In the genomic region with DNA sequence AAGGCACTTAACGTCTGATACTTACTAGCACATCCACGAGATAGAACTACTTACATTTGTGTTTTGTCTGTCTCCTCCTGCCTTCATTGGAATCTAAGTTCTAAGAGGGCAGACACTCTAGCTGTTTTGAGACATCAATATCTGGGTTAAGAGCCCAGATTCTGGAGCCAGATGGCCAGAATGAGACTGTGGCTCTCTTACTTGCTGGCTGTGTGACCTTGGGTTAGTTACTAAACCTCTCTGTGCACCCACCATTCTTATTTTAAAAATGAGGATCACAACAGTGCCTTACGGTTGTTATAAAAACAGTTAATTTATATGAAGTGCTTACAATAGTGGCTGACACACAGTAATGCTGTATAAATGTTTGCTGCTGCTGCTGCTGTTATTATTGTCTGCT, we compare ENCODE assay signal across 1 cellular context.
A peak's percentile ranks its signal among the peaks of the same experiment; 100 is the strongest.
TF ChIP-seq lines count a peak whose summit lies in the region.

No MANE protein-coding gene starts in this region.

TF ChIP-seq in GM12878, 131 proteins besides CTCF, POLR2A, EP300 and RAD21:
- no peak for TF ChIP-seq MEF2A (IDR thresholded peaks at IDR 0.05; ENCODE audit: insufficient read depth, low read depth, low read length)
- TF ChIP-seq NFXL1 (IDR thresholded peaks at IDR 0.05; ENCODE audit: borderline replicate concordance) = peak; percentile 66; the same call in 1 of the 2 replicates
- TF ChIP-seq IRF5 (IDR thresholded peaks at IDR 0.05; ENCODE audit: borderline replicate concordance) = no peak
- no peak for TF ChIP-seq KAT2A (conservative IDR thresholded peaks at IDR 0.05; ENCODE audit: control insufficient read depth, low read depth, low read length)
- TF ChIP-seq, protein P1, sequence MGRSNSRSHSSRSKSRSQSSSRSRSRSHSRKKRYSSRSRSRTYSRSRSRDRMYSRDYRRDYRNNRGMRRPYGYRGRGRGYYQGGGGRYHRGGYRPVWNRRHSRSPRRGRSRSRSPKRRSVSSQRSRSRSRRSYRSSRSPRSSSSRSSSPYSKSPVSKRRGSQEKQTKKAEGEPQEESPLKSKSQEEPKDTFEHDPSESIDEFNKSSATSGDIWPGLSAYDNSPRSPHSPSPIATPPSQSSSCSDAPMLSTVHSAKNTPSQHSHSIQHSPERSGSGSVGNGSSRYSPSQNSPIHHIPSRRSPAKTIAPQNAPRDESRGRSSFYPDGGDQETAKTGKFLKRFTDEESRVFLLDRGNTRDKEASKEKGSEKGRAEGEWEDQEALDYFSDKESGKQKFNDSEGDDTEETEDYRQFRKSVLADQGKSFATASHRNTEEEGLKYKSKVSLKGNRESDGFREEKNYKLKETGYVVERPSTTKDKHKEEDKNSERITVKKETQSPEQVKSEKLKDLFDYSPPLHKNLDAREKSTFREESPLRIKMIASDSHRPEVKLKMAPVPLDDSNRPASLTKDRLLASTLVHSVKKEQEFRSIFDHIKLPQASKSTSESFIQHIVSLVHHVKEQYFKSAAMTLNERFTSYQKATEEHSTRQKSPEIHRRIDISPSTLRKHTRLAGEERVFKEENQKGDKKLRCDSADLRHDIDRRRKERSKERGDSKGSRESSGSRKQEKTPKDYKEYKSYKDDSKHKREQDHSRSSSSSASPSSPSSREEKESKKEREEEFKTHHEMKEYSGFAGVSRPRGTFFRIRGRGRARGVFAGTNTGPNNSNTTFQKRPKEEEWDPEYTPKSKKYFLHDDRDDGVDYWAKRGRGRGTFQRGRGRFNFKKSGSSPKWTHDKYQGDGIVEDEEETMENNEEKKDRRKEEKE (IDR thresholded peaks at IDR 0.05) = no peak
- no peak for TF ChIP-seq CBX3 (IDR thresholded peaks at IDR 0.05; ENCODE audit: borderline replicate concordance, low read depth)
- no peak for TF ChIP-seq TAF1 (IDR thresholded peaks at IDR 0.05; ENCODE audit: borderline replicate concordance, low read depth, low read length)
- TF ChIP-seq, protein P2, sequence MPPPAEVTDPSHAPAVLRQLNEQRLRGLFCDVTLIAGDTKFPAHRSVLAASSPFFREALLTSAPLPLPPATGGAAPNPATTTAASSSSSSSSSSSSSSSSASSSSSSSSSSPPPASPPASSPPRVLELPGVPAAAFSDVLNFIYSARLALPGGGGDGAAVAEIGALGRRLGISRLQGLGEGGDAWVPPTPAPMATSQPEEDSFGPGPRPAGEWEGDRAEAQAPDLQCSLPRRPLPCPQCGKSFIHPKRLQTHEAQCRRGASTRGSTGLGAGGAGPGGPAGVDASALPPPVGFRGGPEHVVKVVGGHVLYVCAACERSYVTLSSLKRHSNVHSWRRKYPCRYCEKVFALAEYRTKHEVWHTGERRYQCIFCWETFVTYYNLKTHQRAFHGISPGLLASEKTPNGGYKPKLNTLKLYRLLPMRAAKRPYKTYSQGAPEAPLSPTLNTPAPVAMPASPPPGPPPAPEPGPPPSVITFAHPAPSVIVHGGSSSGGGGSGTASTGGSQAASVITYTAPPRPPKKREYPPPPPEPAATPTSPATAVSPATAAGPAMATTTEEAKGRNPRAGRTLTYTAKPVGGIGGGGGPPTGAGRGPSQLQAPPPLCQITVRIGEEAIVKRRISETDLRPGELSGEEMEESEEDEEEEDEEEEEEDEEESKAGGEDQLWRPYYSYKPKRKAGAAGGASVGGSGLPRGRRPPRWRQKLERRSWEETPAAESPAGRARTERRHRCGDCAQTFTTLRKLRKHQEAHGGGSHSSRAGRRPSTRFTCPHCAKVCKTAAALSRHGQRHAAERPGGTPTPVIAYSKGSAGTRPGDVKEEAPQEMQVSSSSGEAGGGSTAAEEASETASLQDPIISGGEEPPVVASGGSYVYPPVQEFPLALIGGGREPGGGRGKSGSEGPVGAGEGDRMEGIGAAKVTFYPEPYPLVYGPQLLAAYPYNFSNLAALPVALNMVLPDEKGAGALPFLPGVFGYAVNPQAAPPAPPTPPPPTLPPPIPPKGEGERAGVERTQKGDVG (CRISPR knock-in tag; IDR thresholded peaks at IDR 0.05) = no peak
- peak; percentile 80 for TF ChIP-seq SMARCA5 (IDR thresholded peaks at IDR 0.05)
- no peak for TF ChIP-seq ATF3 (IDR thresholded peaks at IDR 0.05; ENCODE audit: borderline replicate concordance, extremely low read depth, low read depth, low read length)
